8 cellular contexts compared by ENCODE assay signal in the genomic region with DNA sequence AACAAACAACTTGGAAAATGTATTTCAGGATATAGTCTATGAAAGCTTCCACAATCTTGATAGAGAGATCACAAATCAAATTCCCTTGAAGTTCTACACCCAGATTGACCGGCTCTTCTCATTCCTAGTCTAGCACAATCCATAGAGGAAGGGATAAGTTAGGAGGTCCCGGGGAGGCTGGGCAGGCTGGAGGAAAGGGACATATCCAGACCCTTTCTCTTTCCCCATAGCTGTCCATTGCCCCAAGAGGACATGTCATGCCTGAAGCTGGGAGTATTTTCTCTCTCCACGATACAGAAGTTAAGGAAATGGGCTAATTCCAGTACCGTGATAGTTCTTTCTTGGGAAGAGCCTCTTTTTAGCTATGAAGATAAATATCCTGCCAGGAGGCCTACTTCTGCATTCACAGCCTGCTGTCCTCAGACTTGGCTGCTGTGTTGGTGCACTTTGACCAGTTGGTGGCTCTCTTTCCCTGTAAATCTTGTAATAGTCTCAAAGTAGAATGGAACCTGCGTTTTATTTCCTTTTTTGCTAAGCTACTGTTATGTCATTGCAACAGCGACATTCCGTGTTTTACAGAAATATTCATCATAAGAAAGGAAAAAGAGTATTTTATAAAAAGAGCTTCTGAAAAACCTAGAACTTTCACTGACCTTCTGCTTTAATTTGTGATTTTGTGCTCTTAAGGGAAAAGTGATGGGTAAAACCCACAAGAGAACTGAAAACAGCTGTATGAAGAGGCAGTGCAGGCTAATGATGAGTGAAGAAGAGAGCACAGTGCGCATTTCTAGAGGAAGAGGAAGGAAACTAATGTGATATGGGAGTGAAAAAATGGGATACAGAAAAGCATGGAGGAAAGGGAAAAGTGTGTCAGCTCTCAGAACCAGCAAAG. TPM values are rescaled to one million over a fixed set of nuclear protein-coding genes. Genes with fewer than 3 reads are reported as not detected.
DNase-seq lines count a peak whose midpoint lies in the region; ATAC-seq, FAIRE-seq and TF ChIP-seq lines count a peak whose summit lies in the region.
"Not testable (repeated sequence)": the region's sequence is repeated elsewhere in the genome, so short reads cannot be mapped to it uniquely, and the experiment has no call there.

No MANE protein-coding gene starts in this region.

- H3K27ac ChIP-seq in SU-DHL-6 (ENCODE audit: low read depth, low read length); keratinocyte (ENCODE audit: control insufficient read depth, insufficient read depth, low read length): not testable (repeated sequence)

- ATAC-seq in GM19397 (IDR thresholded peaks at IDR 0.05; ENCODE audit: unreplicated experiment) (peak; percentile 82), HG03045 (IDR thresholded peaks at IDR 0.05; ENCODE audit: unreplicated experiment) (peak; percentile 66)
- ATAC-seq in central memory CD8-positive, alpha-beta T cell (replicated peaks; ENCODE audit: extremely low read depth, poor library complexity, severe bottlenecking) = peak; percentile 52
- peak; percentile 59 for ATAC-seq in stimulated activated effector memory CD8-positive, alpha-beta T cell treated with anti-CD3 and anti-CD28 coated beads, Interleukin-12 subunit alpha, Interleukin-12 subunit beta, amount 100 ng/mL, for 72 hours

- not testable (repeated sequence) for H3K9me1 ChIP-seq in keratinocyte (ENCODE audit: control insufficient read depth, extremely low read depth, insufficient read depth, low read length)

- H4K20me1 ChIP-seq in SU-DHL-6 (ENCODE audit: low read depth, low read length); keratinocyte (ENCODE audit: control insufficient read depth, extremely low read depth, insufficient read depth, low read length): not testable (repeated sequence)

- not testable (repeated sequence) for H3K27ac Mint-ChIP-seq in central memory CD8-positive, alpha-beta T cell (ENCODE audit: low read depth)
- peak overlapping the region; percentile 6 for H3K27ac Mint-ChIP-seq in stimulated activated effector memory CD8-positive, alpha-beta T cell treated with anti-CD3 and anti-CD28 coated beads, Interleukin-12 subunit alpha, Interleukin-12 subunit beta, amount 100 ng/mL, for 72 hours

- not testable (repeated sequence) for H3K4me2 ChIP-seq in SU-DHL-6 (ENCODE audit: low read depth, low read length, poor library complexity, severe bottlenecking); keratinocyte (ENCODE audit: control insufficient read depth, extremely low read depth, insufficient read depth, low read depth, low read length)

- not testable (repeated sequence) for H3K9me3 ChIP-seq in SU-DHL-6 (ENCODE audit: insufficient read depth, low read length); keratinocyte (ENCODE audit: control insufficient read depth, low read depth, low read length)

- dilution Hi-C loops in keratinocyte (cut with MboI; ENCODE audit: extremely low pct_ligation_motif_present, low sequenced_read_pairs) = not testable (repeated sequence)

- peak; percentile 68 for DNase-seq in DMS53 (lab: John Stamatoyannopoulos, UW)
- peak; percentile 0 for DNase-seq in NCI-H1436 treated with DMSO at 0.1 percent for 48 hours (lab: John Stamatoyannopoulos, UW)
- not testable (repeated sequence) for DNase-seq in central memory CD8-positive, alpha-beta T cell (ENCODE audit: low spot score in 2 of 2); keratinocyte (ENCODE audit: low read depth, low spot score); stimulated activated effector memory CD8-positive, alpha-beta T cell treated with anti-CD3 and anti-CD28 coated beads, Interleukin-12 subunit alpha, Interleukin-12 subunit beta, amount 100 ng/mL, for 72 hours (ENCODE audit: low spot score in 2 of 2)

- TF ChIP-seq CTCF in SU-DHL-6 (IDR thresholded peaks at IDR 0.05; ENCODE audit: insufficient read depth, low read length, poor library complexity, severe bottlenecking) (peak; percentile 80), keratinocyte (optimal IDR thresholded peaks at IDR 0.05 in 1 of 3, IDR thresholded peaks at IDR 0.05 in 1 of 3, conservative IDR thresholded peaks at IDR 0.05 in 1 of 3; ENCODE audit: extremely low read depth in 1 of 3, insufficient read depth in 2 of 3, low read length in 3 of 3) (peak; percentile 59 to 67 (median 62))

- not testable (repeated sequence) for H3K79me2 ChIP-seq in SU-DHL-6 (ENCODE audit: insufficient read depth, low read length); keratinocyte (ENCODE audit: control insufficient read depth, insufficient read depth, low read length)

- H2AFZ ChIP-seq in SU-DHL-6 (ENCODE audit: low read depth, low read length, severe bottlenecking); keratinocyte (ENCODE audit: control insufficient read depth, low read length): not testable (repeated sequence)

- peaks cover 33% of the 10 kb centered on the region for H3K27me3 Mint-ChIP-seq in central memory CD8-positive, alpha-beta T cell

- H3K4me3 ChIP-seq in SU-DHL-6 (ENCODE audit: insufficient read depth, low read length, poor library complexity, severe bottlenecking); keratinocyte (ENCODE audit: control insufficient read depth in 2 of 3, extremely low read depth in 1 of 3, insufficient read depth in 2 of 3, low read depth in 1 of 3, low read length in 3 of 3): not testable (repeated sequence)

- FAIRE-seq in keratinocyte (lab: Jason Lieb, UNC) = peak; percentile 32

- not testable (repeated sequence) for H3K4me1 Mint-ChIP-seq in central memory CD8-positive, alpha-beta T cell
- H3K4me1 Mint-ChIP-seq in stimulated activated effector memory CD8-positive, alpha-beta T cell treated with anti-CD3 and anti-CD28 coated beads, Interleukin-12 subunit alpha, Interleukin-12 subunit beta, amount 100 ng/mL, for 72 hours = peaks cover 13% of the 10 kb centered on the region

- not testable (repeated sequence) for H3K4me1 ChIP-seq in keratinocyte (ENCODE audit: control insufficient read depth, extremely low read depth, insufficient read depth, low read length)

- not testable (repeated sequence) for H3K36me3 Mint-ChIP-seq in central memory CD8-positive, alpha-beta T cell (ENCODE audit: insufficient read depth); stimulated activated effector memory CD8-positive, alpha-beta T cell treated with anti-CD3 and anti-CD28 coated beads, Interleukin-12 subunit alpha, Interleukin-12 subunit beta, amount 100 ng/mL, for 72 hours

- H3K9me3 Mint-ChIP-seq in central memory CD8-positive, alpha-beta T cell; stimulated activated effector memory CD8-positive, alpha-beta T cell treated with anti-CD3 and anti-CD28 coated beads, Interleukin-12 subunit alpha, Interleukin-12 subunit beta, amount 100 ng/mL, for 72 hours: not testable (repeated sequence)

- not testable (repeated sequence) for H3K36me3 ChIP-seq in SU-DHL-6 (ENCODE audit: low read length); keratinocyte (ENCODE audit: control insufficient read depth in 2 of 2, extremely low read depth in 1 of 2, insufficient read depth in 2 of 2, low read length in 2 of 2)

- not testable (repeated sequence) for H3F3A ChIP-seq in SU-DHL-6 (ENCODE audit: insufficient read depth)

- H3K4me3 Mint-ChIP-seq in central memory CD8-positive, alpha-beta T cell; stimulated activated effector memory CD8-positive, alpha-beta T cell treated with anti-CD3 and anti-CD28 coated beads, Interleukin-12 subunit alpha, Interleukin-12 subunit beta, amount 100 ng/mL, for 72 hours: not testable (repeated sequence)

- H3K9me2 ChIP-seq in SU-DHL-6 (replicated peaks; ENCODE audit: insufficient read depth, low read length) = not testable (repeated sequence)

- not testable (repeated sequence) for H3K27me3 ChIP-seq in SU-DHL-6 (ENCODE audit: low read length)
- H3K27me3 ChIP-seq in keratinocyte (ENCODE audit: control insufficient read depth, extremely low read depth, insufficient read depth, low read length) = peaks cover 14% of the 10 kb centered on the region

- H3K9ac ChIP-seq in SU-DHL-6 (ENCODE audit: low read length); keratinocyte (ENCODE audit: control insufficient read depth, extremely low read depth, insufficient read depth, low read length): not testable (repeated sequence)

RNA-seq across cellular contexts. Expression of a gene that starts 4.1 kb away (rescaled TPM):
- not detected in 3 replicates for polyA plus RNA-seq in keratinocyte
- not detected for polyA plus RNA-seq in keratinocyte (2011; ENCODE audit: low read depth)
- not detected in 2 replicates for polyA plus RNA-seq in keratinocyte (2011; cell fraction: cytosol; rRNA removed)
- polyA plus RNA-seq in keratinocyte (2011; cell fraction: nucleus; rRNA removed) = not detected in 2 replicates
- polyA plus RNA-seq in keratinocyte (2012; ENCODE audit: low replicate concordance) = not detected in 2 replicates
- not detected in 3 replicates for polyA minus RNA-seq in keratinocyte
- not detected for polyA minus RNA-seq in keratinocyte (2011; cell fraction: cytosol; rRNA and poly(A)+ RNA removed)
- not detected in 2 replicates for polyA minus RNA-seq in keratinocyte (2011; cell fraction: nucleus; rRNA and poly(A)+ RNA removed)

RNA-seq across cellular contexts. Expression of a gene that starts 7.7 kb away (rescaled TPM):
- polyA plus RNA-seq in keratinocyte = not detected in 3 replicates
- not detected for polyA plus RNA-seq in keratinocyte (2011; ENCODE audit: low read depth)
- not detected in 2 replicates for polyA plus RNA-seq in keratinocyte (2011; cell fraction: cytosol; rRNA removed)
- not detected in 2 replicates for polyA plus RNA-seq in keratinocyte (2011; cell fraction: nucleus; rRNA removed)
- not detected in 2 replicates for polyA plus RNA-seq in keratinocyte (2012; ENCODE audit: low replicate concordance)
- polyA minus RNA-seq in keratinocyte = not detected in 3 replicates
- polyA minus RNA-seq in keratinocyte (2011; cell fraction: cytosol; rRNA and poly(A)+ RNA removed) = not detected
- not detected in 2 replicates for polyA minus RNA-seq in keratinocyte (2011; cell fraction: nucleus; rRNA and poly(A)+ RNA removed)

RNA-seq across cellular contexts. Expression of a gene that starts 18.6 kb away (rescaled TPM):
- polyA plus RNA-seq in keratinocyte = not detected in 3 replicates
- not detected for polyA plus RNA-seq in keratinocyte (2011; ENCODE audit: low read depth)
- not detected in 2 replicates for polyA plus RNA-seq in keratinocyte (2011; cell fraction: cytosol; rRNA removed)
- polyA plus RNA-seq in keratinocyte (2011; cell fraction: nucleus; rRNA removed) = not detected in 2 replicates
- polyA plus RNA-seq in keratinocyte (2012; ENCODE audit: low replicate concordance) = not detected in 2 replicates
- polyA minus RNA-seq in keratinocyte = not detected in 3 replicates
- not detected for polyA minus RNA-seq in keratinocyte (2011; cell fraction: cytosol; rRNA and poly(A)+ RNA removed)
- not detected in 2 replicates for polyA minus RNA-seq in keratinocyte (2011; cell fraction: nucleus; rRNA and poly(A)+ RNA removed)

RNA-seq across cellular contexts. Expression of a gene that starts 28.8 kb away (rescaled TPM):
- polyA plus RNA-seq in keratinocyte = not detected in 3 replicates
- not detected for polyA plus RNA-seq in keratinocyte (2011; ENCODE audit: low read depth)
- polyA plus RNA-seq in keratinocyte (2011; cell fraction: cytosol; rRNA removed) = not detected in 2 replicates
- polyA plus RNA-seq in keratinocyte (2011; cell fraction: nucleus; rRNA removed) = not detected in 2 replicates
- polyA plus RNA-seq in keratinocyte (2012; ENCODE audit: low replicate concordance) = not detected in 2 replicates
- polyA minus RNA-seq in keratinocyte = not detected in 3 replicates
- not detected for polyA minus RNA-seq in keratinocyte (2011; cell fraction: cytosol; rRNA and poly(A)+ RNA removed)
- polyA minus RNA-seq in keratinocyte (2011; cell fraction: nucleus; rRNA and poly(A)+ RNA removed) = not detected in 2 replicates

RNA-seq across cellular contexts. Expression of a gene that starts 33.7 kb away (rescaled TPM):
- not detected in 3 replicates for polyA plus RNA-seq in keratinocyte
- polyA plus RNA-seq in keratinocyte (2011; ENCODE audit: low read depth) = not detected
- polyA plus RNA-seq in keratinocyte (2011; cell fraction: cytosol; rRNA removed) = not detected in 2 replicates
- polyA plus RNA-seq in keratinocyte (2011; cell fraction: nucleus; rRNA removed) = not detected in 2 replicates
- polyA plus RNA-seq in keratinocyte (2012; ENCODE audit: low replicate concordance) = not detected in 2 replicates
- not detected in 3 replicates for polyA minus RNA-seq in keratinocyte
- not detected for polyA minus RNA-seq in keratinocyte (2011; cell fraction: cytosol; rRNA and poly(A)+ RNA removed)
- not detected in 2 replicates for polyA minus RNA-seq in keratinocyte (2011; cell fraction: nucleus; rRNA and poly(A)+ RNA removed)
